Comparison of ENCODE assay signal across 30 cellular contexts in the genomic region with DNA sequence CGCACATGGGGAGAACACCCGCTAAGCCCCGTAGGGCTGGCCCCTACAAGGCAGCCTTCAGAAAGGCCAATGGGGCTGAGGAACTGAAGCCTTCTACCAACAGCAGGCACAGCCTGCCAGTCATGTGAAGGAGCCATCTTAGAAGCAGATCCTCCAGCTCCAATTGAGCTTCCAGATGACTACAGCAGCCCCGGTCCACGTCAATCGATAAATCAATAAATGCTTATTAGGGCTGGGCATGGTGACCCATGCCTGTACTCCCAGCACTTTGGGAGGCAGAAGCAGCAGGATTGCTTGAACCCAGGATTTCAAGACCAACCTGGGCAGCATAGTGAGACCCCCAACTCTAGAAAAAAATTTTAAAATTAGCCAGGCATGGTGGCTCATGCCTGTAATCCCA. TPM values are rescaled to one million over a fixed set of nuclear protein-coding genes. Genes with fewer than 3 reads are reported as not detected.
A peak's percentile ranks its signal among the peaks of the same experiment; 100 is the strongest.
DNase-seq lines count a peak whose midpoint lies in the region; ATAC-seq, FAIRE-seq and TF ChIP-seq lines count a peak whose summit lies in the region.
"Had no signal": no experiment of that assay in that cellular context is flagged by ENCODE, and none has a peak within 500 bp of the region (broad histone marks: within the 10 kb centered on the region; RNA-seq: fewer than 3 reads in every experiment).

No MANE protein-coding gene starts in this region.

- POLR2A ChIA-PET in A549 (lab: Yijun Ruan, JAX): no interaction called here

- TF ChIP-seq RAD21 in A549 (conservative IDR thresholded peaks at IDR 0.05 in 1 of 2, IDR thresholded peaks at IDR 0.05 in 1 of 2): no peak

- peaks cover 37% of the 10 kb centered on the region in 2 donors for H3K4me1 Mint-ChIP-seq in immature natural killer cell
- H3K4me1 Mint-ChIP-seq: mesothelial cell of epicardium had no signal

- peaks cover 0 to 3% (median 2%) of the 10 kb centered on the region in 3 donors for H3K27me3 Mint-ChIP-seq in immature natural killer cell (ENCODE audit: low read depth in 3 of 3)

- H3K27ac ChIP-seq in A549: no peak overlapping the region
- H3K27ac ChIP-seq in BLaER1: peak overlapping the region; percentile 86
- peak overlapping the region; percentile 88 for H3K27ac ChIP-seq in RWPE2 (ENCODE audit: poor library complexity, severe bottlenecking)
- H3K27ac ChIP-seq: KMS-11, pancreas, SJCRH30 had no signal

- ATAC-seq in A549 (no peak), RWPE2 (ENCODE audit: low read depth) (no peak), GM18909 (IDR thresholded peaks at IDR 0.05; ENCODE audit: poor library complexity, unreplicated experiment) (no peak)
- ATAC-seq: Panc1 had no signal

- no peaks in the 10 kb centered on the region for H3K9me3 Mint-ChIP-seq in immature natural killer cell
- H3K9me3 Mint-ChIP-seq: mesothelial cell of epicardium had no signal

- H3K27ac Mint-ChIP-seq in immature natural killer cell: peak overlapping the region; percentile 65 to 83 (median 78)
- H3K27ac Mint-ChIP-seq: mesothelial cell of epicardium had no signal

- TF ChIP-seq POLR2A in A549 (IDR thresholded peaks at IDR 0.05; ENCODE audit: low read length): no peak

- no peak for TF ChIP-seq CTCF in A549 (IDR thresholded peaks at IDR 0.05)
- TF ChIP-seq CTCF in RWPE2 (IDR thresholded peaks at IDR 0.05; ENCODE audit: poor library complexity, severe bottlenecking): no peak

- H3K36me3 ChIP-seq in BLaER1 (no peaks in the 10 kb centered on the region), RWPE2 (ENCODE audit: low read depth) (no peaks in the 10 kb centered on the region)
- H3K36me3 ChIP-seq: esophagus muscularis mucosa, left lung, pancreas, SJCRH30 had no signal

- H3K36me3 Mint-ChIP-seq in immature natural killer cell: no peaks in the 10 kb centered on the region
- H3K36me3 Mint-ChIP-seq: brain, mesothelial cell of epicardium had no signal

- peak overlapping the region; percentile 70; the same call in 2 of the 3 replicates for H3K4me2 ChIP-seq in A549
- H3K4me2 ChIP-seq in BLaER1: peak overlapping the region; percentile 93
- H3K4me2 ChIP-seq: KMS-11 had no signal

- H3K27me3 ChIP-seq in BLaER1 (no peaks in the 10 kb centered on the region), RWPE2 (ENCODE audit: insufficient read depth, poor library complexity, severe bottlenecking) (no peaks in the 10 kb centered on the region)
- H3K27me3 ChIP-seq: left lung, pancreas, SJCRH30 had no signal

- CTCF ChIA-PET in A549 (lab: Yijun Ruan, JAX): interaction anchor here (2.0 to 15.9 kb wide), 4 partner anchors 10 to 83 kb away, joined by 7 to 462 read pairs (median 56); no protein-coding TSS in a partner anchor

- no peaks in the 10 kb centered on the region for H4K20me1 ChIP-seq in BLaER1

- H3K4me3 ChIP-seq in A549 (no peak overlapping the region), BLaER1 (no peak overlapping the region), RWPE2 (ENCODE audit: severe bottlenecking) (no peak overlapping the region)
- H3K4me3 ChIP-seq: esophagus muscularis mucosa, left lung, pancreas, SJCRH30 had no signal

- peak overlapping the region in 2 of 5 donors; percentile 14 to 47 for H3K4me3 Mint-ChIP-seq in immature natural killer cell
- H3K4me3 Mint-ChIP-seq: brain, mesothelial cell of epicardium had no signal

- TF ChIP-seq EP300 in A549 (IDR thresholded peaks at IDR 0.05): no peak

- no peak for FAIRE-seq in A549 (lab: Jason Lieb, UNC)
- FAIRE-seq: GM18507, pancreas had no signal

- 97% methylated on average over 6 of the region's 6 CpGs for WGBS in A549 (ENCODE audit: missing lambda C conversion rate)

- DNase-seq in A549 (ENCODE audit: low read depth in 1 of 2, low spot score in 1 of 2) (no peak), RWPE2 (ENCODE audit: low spot score) (no peak), immature natural killer cell (no peak), ureter (ENCODE audit: low spot score) (no peak), NCI-H187 treated with DMSO at 0.1 percent for 48 hours (lab: John Stamatoyannopoulos, UW) (no peak)
- DNase-seq: COR-L47; DMS79; foreskin melanocyte; GF-D8; GOT3; hippocampal formation; left lung; NCI-H1417 treated with DMSO at 0.1 percent for 48 hours; NCI-H510A; NK-92 treated with Interleukin-12 subunit alpha and Interleukin-12 subunit beta, amount 100 ng/mL, for 24 hours; pancreas; right cardiac atrium; stimulated activated CD4-positive, alpha-beta T cell treated with anti-CD3 and anti-CD28 coated beads, Interleukin-12 subunit alpha, Interleukin-12 subunit beta, amount 100 ng/mL, for 4 hours; stimulated activated CD4-positive, alpha-beta T cell treated with anti-CD3 and anti-CD28 coated beads, Interleukin-4, amount 100 ng/mL, for 4 hours had no signal

- peaks cover 21% of the 10 kb centered on the region for H3K4me1 ChIP-seq in A549
- peaks cover 39% of the 10 kb centered on the region for H3K4me1 ChIP-seq in BLaER1
- H3K4me1 ChIP-seq in RWPE2 (ENCODE audit: insufficient read depth, poor library complexity, severe bottlenecking): peaks cover 16% of the 10 kb centered on the region
- H3K4me1 ChIP-seq: pancreas had no signal

- peaks cover 6% of the 10 kb centered on the region; the same call in 2 of the 3 replicates for H3K9me3 ChIP-seq in A549
- peaks cover 27% of the 10 kb centered on the region for H3K9me3 ChIP-seq in BLaER1
- H3K9me3 ChIP-seq in RWPE2 (ENCODE audit: severe bottlenecking): no peaks in the 10 kb centered on the region
- H3K9me3 ChIP-seq: esophagus muscularis mucosa, left lung, pancreas, SJCRH30 had no signal

- peak overlapping the region; percentile 56; the same call in 1 of the 2 replicates for H3K9ac ChIP-seq in BLaER1
- H3K9ac ChIP-seq: KMS-11 had no signal

TF ChIP-seq in A549, 52 proteins besides CTCF, POLR2A, EP300 and RAD21:
- TF ChIP-seq EHMT2 (IDR thresholded peaks at IDR 0.05; ENCODE audit: low read depth) (no peak), NPAS2 (CRISPR knock-in tag; IDR thresholded peaks at IDR 0.05; ENCODE audit: borderline replicate concordance) (no peak), NFE2L2 (conservative IDR thresholded peaks at IDR 0.05; ENCODE audit: low read length) (no peak), CHD2 (IDR thresholded peaks at IDR 0.05; ENCODE audit: low read length, partially characterized antibody) (no peak), RCOR1 (IDR thresholded peaks at IDR 0.05; ENCODE audit: low read depth, low read length) (no peak), CBX8 (IDR thresholded peaks at IDR 0.05) (no peak), HOXA7 (CRISPR knock-in tag; IDR thresholded peaks at IDR 0.05) (no peak), FOSL2 (IDR thresholded peaks at IDR 0.05) (no peak), FOSL2 (CRISPR knock-in tag; IDR thresholded peaks at IDR 0.05) (no peak), CEBPB (IDR thresholded peaks at IDR 0.05) (no peak), ZC3H11A (IDR thresholded peaks at IDR 0.05) (no peak), SREBF2 (IDR thresholded peaks at IDR 0.05) (no peak), RARB (CRISPR knock-in tag; IDR thresholded peaks at IDR 0.05) (no peak)
- TF ChIP-seq, protein P1, sequence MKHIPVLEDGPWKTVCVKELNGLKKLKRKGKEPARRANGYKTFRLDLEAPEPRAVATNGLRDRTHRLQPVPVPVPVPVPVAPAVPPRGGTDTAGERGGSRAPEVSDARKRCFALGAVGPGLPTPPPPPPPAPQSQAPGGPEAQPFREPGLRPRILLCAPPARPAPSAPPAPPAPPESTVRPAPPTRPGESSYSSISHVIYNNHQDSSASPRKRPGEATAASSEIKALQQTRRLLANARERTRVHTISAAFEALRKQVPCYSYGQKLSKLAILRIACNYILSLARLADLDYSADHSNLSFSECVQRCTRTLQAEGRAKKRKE (CRISPR knock-in tag; IDR thresholded peaks at IDR 0.05; ENCODE audit: low read depth): no peak

RNA-seq across cellular contexts. Expression of a gene that starts 23.0 kb away (rescaled TPM):
- polyA plus RNA-seq in A549 (2011; rRNA removed) (not detected in 2 replicates), A549 (2017; fragmentation: RNase III; extraction: RNeasy Plus Mini Kit Qiagen cat#74134 plus additional on column Dnase treatment) (not detected in 3 replicates), immature natural killer cell (not detected)
- not detected in 2 replicates for polyA plus RNA-seq in A549 (2012; cell fraction: cytosol; rRNA removed)
- polyA plus RNA-seq in A549 (2012; cell fraction: nucleus; rRNA removed): not detected in 2 replicates
- polyA minus RNA-seq in A549 (2011; rRNA and poly(A)+ RNA removed): not detected in 2 replicates
- not detected for total RNA-seq in ureter
- total RNA-seq: esophagus muscularis mucosa; left lung; mesothelial cell of epicardium; pancreas; right cardiac atrium; SJCRH30; T-helper 1 cell treated with Interleukin-12 subunit alpha and Interleukin-12 subunit beta and Interleukin-4 antibody, amounts not matched to agents 30 ng/mL and 1 ng/mL, for 36 hours had no signal
- polyA plus RNA-seq: neural cell, pancreas, right cardiac atrium had no signal

RNA-seq across cellular contexts. Expression of a gene that starts 27.7 kb away (rescaled TPM):
- polyA plus RNA-seq in A549 (2011; rRNA removed): 0.43 and 0.78 TPM in 2 replicates
- 0.89 and 1.3 TPM in 2 replicates for polyA plus RNA-seq in A549 (2012; cell fraction: cytosol; rRNA removed)
- 1.2 and 1.7 TPM in 2 replicates for polyA plus RNA-seq in A549 (2012; cell fraction: nucleus; rRNA removed)
- 0.27 to 0.69 TPM (median 0.33 TPM) in 3 replicates for polyA plus RNA-seq in A549 (2017; fragmentation: RNase III; extraction: RNeasy Plus Mini Kit Qiagen cat#74134 plus additional on column Dnase treatment)
- 0.25 and 0.39 TPM in 2 replicates for polyA minus RNA-seq in A549 (2011; rRNA and poly(A)+ RNA removed)
- polyA plus RNA-seq in immature natural killer cell: 1 to 10 TPM; 1.3 to 2.4 (median 1.4) TPM
- 15.0 TPM for total RNA-seq in ureter
- total RNA-seq: SJCRH30 had no signal
- polyA plus RNA-seq: neural cell had no signal

Comparison
In these comparisons a context has a peak if more than half of its experiments do, and no peak if none do; other contexts are left out.
1. H3K27ac ChIP-seq: peak in BLaER1 (single experiment) and RWPE2 (single experiment); none in A549 (0 of 2).